Comparison of ENCODE assay signal across 15 cellular contexts in the genomic region with DNA sequence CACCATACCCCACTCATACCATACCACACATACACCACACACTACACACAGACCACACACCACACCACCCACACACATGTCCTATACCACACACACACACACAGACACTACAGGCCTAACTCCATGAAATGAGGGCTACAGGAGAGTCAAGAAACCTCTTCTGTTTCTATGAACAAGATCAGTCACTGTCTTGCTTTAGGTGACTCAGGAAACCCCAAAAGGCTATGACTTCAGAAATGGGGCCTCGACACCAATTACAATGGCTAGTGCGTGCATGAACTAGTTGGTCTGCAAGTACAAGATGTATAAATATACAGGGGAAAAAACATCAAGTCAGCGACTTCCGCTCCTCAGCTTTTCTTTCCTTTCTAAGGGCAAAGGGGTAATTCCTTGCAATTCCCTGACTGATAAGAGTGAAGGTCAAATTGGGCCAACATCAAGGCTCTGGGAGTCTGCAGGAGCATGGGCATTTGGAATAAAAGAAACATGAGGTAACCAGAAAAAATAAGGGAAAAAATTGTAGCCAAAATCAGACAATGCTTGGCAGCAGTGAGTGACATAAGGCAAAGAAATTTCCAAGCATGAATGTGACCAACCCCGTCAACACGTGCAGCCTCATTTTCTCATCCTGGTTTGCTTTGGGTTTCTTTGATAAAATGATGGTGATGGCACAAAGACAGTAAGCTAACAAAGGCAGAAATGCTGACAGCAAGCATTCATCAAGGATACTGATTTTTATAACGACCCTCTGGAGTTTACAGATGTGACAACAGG. TPM values are rescaled to one million over a fixed set of nuclear protein-coding genes. Genes with fewer than 3 reads are reported as not detected.
DNase-seq lines count a peak whose midpoint lies in the region; ATAC-seq and TF ChIP-seq lines count a peak whose summit lies in the region.
"Had no signal": no experiment of that assay in that cellular context is flagged by ENCODE, and none has a peak within 500 bp of the region (broad histone marks: within the 10 kb centered on the region; RNA-seq: fewer than 3 reads in every experiment).

No MANE protein-coding gene starts in this region.

- peak; percentile 57 for DNase-seq in HPDE6-E6E7 (ENCODE audit: extremely low spot score)
- no peak for DNase-seq in activated CD8-positive, alpha-beta T cell treated with anti-CD3 and anti-CD28 coated beads for 36 hours
- peak; percentile 47 to 66 for DNase-seq in foreskin keratinocyte
- DNase-seq in trophoblast cell: no peak
- no peak for DNase-seq in NCI-H510A (lab: John Stamatoyannopoulos, UW)
- no peak for DNase-seq in NCI-H2196 treated with DMSO at 0.1 percent for 48 hours (lab: John Stamatoyannopoulos, UW; ENCODE audit: unreplicated experiment)
- DNase-seq: NCI-H2029; NCI-H526; OCI-M1; small intestine; stimulated activated CD4-positive, alpha-beta T cell treated with anti-CD3 and anti-CD28 coated beads, Interleukin-4, amount 100 ng/mL, for 4 hours; stimulated activated CD8-positive, alpha-beta memory T cell treated with anti-CD3 and anti-CD28 coated beads, Interleukin-4, amount 100 ng/mL, for 48 hours; T1000 had no signal

- TF ChIP-seq CTCF in activated CD8-positive, alpha-beta T cell treated with anti-CD3 and anti-CD28 coated beads for 36 hours (IDR thresholded peaks at IDR 0.05): no peak
- no peak for TF ChIP-seq CTCF in foreskin keratinocyte (conservative IDR thresholded peaks at IDR 0.05)

- H4K12ac ChIP-seq in trophoblast cell (ENCODE audit: low read depth, low read length): no peak overlapping the region

- H3K27ac ChIP-seq in foreskin keratinocyte: no peak overlapping the region
- H3K27ac ChIP-seq in trophoblast cell (ENCODE audit: low read depth, low read length): no peak overlapping the region

- peak overlapping the region; percentile 18 for H3K23ac ChIP-seq in trophoblast cell (ENCODE audit: low read length)

- H3K4me3 ChIP-seq in trophoblast cell (ENCODE audit: low read depth, low read length): peak overlapping the region; percentile 65

- H4K8ac ChIP-seq in trophoblast cell (ENCODE audit: low read depth, low read length): no peak overlapping the region

- no peak overlapping the region for H2AK5ac ChIP-seq in trophoblast cell (ENCODE audit: low read length)

- no peaks in the 10 kb centered on the region for H3K36me3 ChIP-seq in trophoblast cell (ENCODE audit: control insufficient read depth in 1 of 2, insufficient read depth in 2 of 2, low read length in 2 of 2)

- H3K9me3 Mint-ChIP-seq in activated CD8-positive, alpha-beta T cell treated with anti-CD3 and anti-CD28 coated beads for 36 hours: no peaks in the 10 kb centered on the region

- no peak overlapping the region for H4K91ac ChIP-seq in trophoblast cell (ENCODE audit: low read depth, low read length)

- WGBS in trophoblast cell (ENCODE audit: extremely low coverage, insufficient coverage, insufficient read length): no CpG with 5 or more reads among the region's 7 CpGs

- H3K79me2 ChIP-seq in trophoblast cell (ENCODE audit: control insufficient read depth, insufficient read depth, low read length, poor library complexity): no peaks in the 10 kb centered on the region

- H2BK120ac ChIP-seq in trophoblast cell (ENCODE audit: insufficient read depth, low read length, poor library complexity): no peak overlapping the region

- no peaks in the 10 kb centered on the region for H3K4me1 Mint-ChIP-seq in activated CD8-positive, alpha-beta T cell treated with anti-CD3 and anti-CD28 coated beads for 36 hours (ENCODE audit: low read depth)
- H3K4me1 Mint-ChIP-seq: B cell had no signal

- H3K9ac ChIP-seq in trophoblast cell (ENCODE audit: low read length): no peak overlapping the region

- no peak overlapping the region for H2BK12ac ChIP-seq in trophoblast cell (ENCODE audit: low read length)

- H3K18ac ChIP-seq in trophoblast cell (ENCODE audit: low read length): no peak overlapping the region

- H3K4me3 Mint-ChIP-seq in activated CD8-positive, alpha-beta T cell treated with anti-CD3 and anti-CD28 coated beads for 36 hours: no peak overlapping the region
- H3K4me3 Mint-ChIP-seq: B cell had no signal

- H3K27me3 Mint-ChIP-seq in activated CD8-positive, alpha-beta T cell treated with anti-CD3 and anti-CD28 coated beads for 36 hours: no peaks in the 10 kb centered on the region
- H3K27me3 Mint-ChIP-seq: B cell had no signal

- no peak overlapping the region for H3K4me2 ChIP-seq in trophoblast cell (ENCODE audit: low read length)

- H3K79me1 ChIP-seq in trophoblast cell (ENCODE audit: low read length): peaks cover 2% of the 10 kb centered on the region

- POLR2A ChIA-PET in activated CD8-positive, alpha-beta T cell treated with anti-CD3 and anti-CD28 coated beads for 36 hours (lab: Charles Lee): interaction anchor here (0.6 kb wide), 1 partner anchor 167 kb away, joined by 3 read pairs; no protein-coding TSS in a partner anchor

- intact Hi-C loops in activated CD8-positive, alpha-beta T cell treated with anti-CD3 and anti-CD28 coated beads for 36 hours (cut with micrococcal nuclease): no loop called here

- H3K14ac ChIP-seq in trophoblast cell (ENCODE audit: low read length): no peak overlapping the region

- no peak overlapping the region for H3K27ac Mint-ChIP-seq in activated CD8-positive, alpha-beta T cell treated with anti-CD3 and anti-CD28 coated beads for 36 hours
- H3K27ac Mint-ChIP-seq: B cell had no signal

- no peak overlapping the region for H3K4ac ChIP-seq in trophoblast cell (ENCODE audit: low read depth, low read length)

- no peaks in the 10 kb centered on the region for H3K27me3 ChIP-seq in foreskin keratinocyte
- H3K27me3 ChIP-seq in trophoblast cell (ENCODE audit: insufficient read depth, low read length): no peaks in the 10 kb centered on the region

- CTCF ChIA-PET in activated CD8-positive, alpha-beta T cell treated with anti-CD3 and anti-CD28 coated beads for 36 hours (lab: Charles Lee): no interaction called here

- peaks cover 3% of the 10 kb centered on the region for H3K9me3 ChIP-seq in trophoblast cell (ENCODE audit: insufficient read depth, low read depth, low read length)

- peak; percentile 39 for ATAC-seq in activated CD8-positive, alpha-beta T cell treated with anti-CD3 and anti-CD28 coated beads for 36 hours
- peak; percentile 56 for ATAC-seq in foreskin keratinocyte
- ATAC-seq in GM21526 (IDR thresholded peaks at IDR 0.05; ENCODE audit: low FRiP score, unreplicated experiment): no peak

- peaks cover 2% of the 10 kb centered on the region for H3K4me1 ChIP-seq in foreskin keratinocyte
- peaks cover 0 to 12% of the 10 kb centered on the region in 2 experiments for H3K4me1 ChIP-seq in trophoblast cell (ENCODE audit: control insufficient read depth in 1 of 2, insufficient read depth in 2 of 2, low read length in 2 of 2)

- H2BK5ac ChIP-seq in trophoblast cell (ENCODE audit: low read depth, low read length, poor library complexity): no peak overlapping the region

- no peak overlapping the region for H2AFZ ChIP-seq in trophoblast cell (ENCODE audit: insufficient read depth, low read length, poor library complexity)

- H3K36me3 Mint-ChIP-seq in activated CD8-positive, alpha-beta T cell treated with anti-CD3 and anti-CD28 coated beads for 36 hours (ENCODE audit: low read depth): no peaks in the 10 kb centered on the region

RNA-seq across cellular contexts. Expression of gene PKD1L1, which starts 1.5 kb away (rescaled TPM):
- under 1 TPM; 0.09 to 0.20 TPM for total RNA-seq in activated CD8-positive, alpha-beta T cell treated with anti-CD3 and anti-CD28 coated beads for 36 hours
- total RNA-seq in foreskin keratinocyte: 0.03 and 0.07 TPM in 2 replicates
- polyA plus RNA-seq in foreskin keratinocyte: 0.02 and 0.03 TPM in 2 replicates
- polyA plus RNA-seq in trophoblast cell (2013): 0.07 and 0.15 TPM in 2 replicates

RNA-seq across cellular contexts. Expression of gene HUS1, which starts 32.6 kb away (rescaled TPM):
- total RNA-seq in activated CD8-positive, alpha-beta T cell treated with anti-CD3 and anti-CD28 coated beads for 36 hours: 10 to 100 TPM; 37.1 to 43.5 TPM
- total RNA-seq in foreskin keratinocyte: 23.0 and 23.8 TPM in 2 replicates
- 12.3 and 14.1 TPM in 2 replicates for polyA plus RNA-seq in foreskin keratinocyte
- polyA plus RNA-seq in trophoblast cell (2013): 19.5 and 19.6 TPM in 2 replicates

Comparison
In these comparisons a context has a peak if more than half of its experiments do, and no peak if none do; other contexts are left out.
1. DNase-seq: peak in HPDE6-E6E7 (single experiment) and foreskin keratinocyte (2 of 2); none in activated CD8-positive, alpha-beta T cell treated with anti-CD3 and anti-CD28 coated beads for 36 hours (single experiment), trophoblast cell (0 of 2), NCI-H510A (single experiment) and NCI-H2196 treated with DMSO at 0.1 percent for 48 hours (single experiment).